Comparison of ENCODE assay signal across 16 cellular contexts in genomic region chr13:53783466-53783865, GRCh38.
DNase-seq lines count a peak whose midpoint lies in the region; ATAC-seq and TF ChIP-seq lines count a peak whose summit lies in the region.
"Had no signal": no experiment of that assay in that cellular context is flagged by ENCODE, and none has a peak within 500 bp of the region (broad histone marks: within the 10 kb centered on the region; RNA-seq: fewer than 3 reads in every experiment).

No MANE protein-coding gene starts in this region.

- intact Hi-C loops in posterior vena cava (cut with DNase I) = no loop called here

- H3K36me3 Mint-ChIP-seq in GM23338 (ENCODE audit: low read depth) = 0 out of 3 replicates have a peak, but pooled peaks cover 4% of the 10 kb centered on the region
- no peaks in the 10 kb centered on the region for H3K36me3 Mint-ChIP-seq in brain
- H3K36me3 Mint-ChIP-seq: natural killer cell treated with Interleukin-12 subunit alpha and Interleukin-12 subunit beta and Interleukin-15 and Interleukin-18, amount 100 ng/mL, for 72 hours had no signal

- H3K4me3 Mint-ChIP-seq in GM23338 (no peak overlapping the region), brain (peak overlapping the region in 4 of 5 experiments; percentile 25 to 33 (median 29))
- H3K4me3 Mint-ChIP-seq: B cell; natural killer cell treated with Interleukin-12 subunit alpha and Interleukin-12 subunit beta and Interleukin-15 and Interleukin-18, amount 100 ng/mL, for 72 hours had no signal

- no peak overlapping the region for H3K27ac ChIP-seq in GM23338 (ENCODE audit: low read depth)
- H3K27ac ChIP-seq: KMS-11, Peyer's patch, suprapubic skin had no signal

- ATAC-seq in GM23338 = peak; percentile 18; the same call in 2 of the 3 replicates
- ATAC-seq: natural killer cell treated with Interleukin-12 subunit alpha and Interleukin-12 subunit beta and Interleukin-15 and Interleukin-18, amount 100 ng/mL, for 72 hours had no signal

- no peak overlapping the region for H2AFZ ChIP-seq in GM23338

- TF ChIP-seq CTCF in GM23338 (conservative IDR thresholded peaks at IDR 0.05; ENCODE audit: low read depth in 2 of 2) (no peak), brain (conservative IDR thresholded peaks at IDR 0.05) (no peak)

- no peaks in the 10 kb centered on the region for H4K20me1 ChIP-seq in GM23338 (replicated peaks; ENCODE audit: insufficient read depth)

- H3K27me3 Mint-ChIP-seq in GM23338 (ENCODE audit: insufficient read depth, low read depth, poor library complexity) = no peaks in the 10 kb centered on the region
- H3K27me3 Mint-ChIP-seq in brain = peaks cover 6% of the 10 kb centered on the region
- H3K27me3 Mint-ChIP-seq: B cell; natural killer cell treated with Interleukin-12 subunit alpha and Interleukin-12 subunit beta and Interleukin-15 and Interleukin-18, amount 100 ng/mL, for 72 hours had no signal

- no peak overlapping the region for H3K27ac Mint-ChIP-seq in GM23338
- peak overlapping the region; percentile 17 to 84 (median 46) for H3K27ac Mint-ChIP-seq in brain
- H3K27ac Mint-ChIP-seq: B cell; natural killer cell treated with Interleukin-12 subunit alpha and Interleukin-12 subunit beta and Interleukin-15 and Interleukin-18, amount 100 ng/mL, for 72 hours had no signal

- DNase-seq in GM23338 (ENCODE audit: low spot score) (no peak), NCI-H2171 (lab: John Stamatoyannopoulos, UW) (peak; percentile 53), posterior vena cava (ENCODE audit: low spot score) (peak; percentile 71), T1000 (lab: John Stamatoyannopoulos, UW) (no peak), NCI-H1930 (lab: John Stamatoyannopoulos, UW) (no peak), mucosa of gallbladder (ENCODE audit: low spot score) (no peak)
- DNase-seq: NCI-H1694 treated with DMSO at 0.1 percent for 48 hours; Peyer's patch; right cardiac atrium; stimulated activated CD4-positive, alpha-beta T cell treated with anti-CD3 and anti-CD28 coated beads, Interleukin-1b, Interleukin-23, amount 100 ng/mL, for 48 hours had no signal

- H3K79me2 ChIP-seq in GM23338 (replicated peaks; ENCODE audit: insufficient read depth) = no peaks in the 10 kb centered on the region

- H3K4me1 Mint-ChIP-seq in GM23338 (peaks cover 31% of the 10 kb centered on the region), brain (peaks cover 34% of the 10 kb centered on the region)

- H3K4me2 ChIP-seq in GM23338 = no peak overlapping the region

- no peak overlapping the region for H3K4me3 ChIP-seq in GM23338
- H3K4me3 ChIP-seq: lung, Peyer's patch, suprapubic skin had no signal

- no peaks in the 10 kb centered on the region for H3K9me2 ChIP-seq in GM23338 (ENCODE audit: insufficient read depth)

- no peaks in the 10 kb centered on the region for H3K27me3 ChIP-seq in GM23338 (ENCODE audit: insufficient read depth)
- H3K27me3 ChIP-seq: Peyer's patch had no signal

- H3K9me3 Mint-ChIP-seq in GM23338 = no peaks in the 10 kb centered on the region
- H3K9me3 Mint-ChIP-seq in brain = peaks cover 0 to 7% (median 3%) of the 10 kb centered on the region in 5 experiments

- H3F3A ChIP-seq in GM23338 (replicated peaks; ENCODE audit: low read depth) = no peaks in the 10 kb centered on the region

- H3K36me3 ChIP-seq in GM23338 (ENCODE audit: insufficient read depth) = no peaks in the 10 kb centered on the region
- H3K36me3 ChIP-seq: Peyer's patch, suprapubic skin had no signal

- H3K4me1 ChIP-seq in GM23338 (ENCODE audit: insufficient read depth) = peaks cover 16% of the 10 kb centered on the region
- H3K4me1 ChIP-seq: Peyer's patch, suprapubic skin had no signal

TF ChIP-seq in GM23338, 12 proteins besides CTCF, POLR2A, EP300 and RAD21 (continues in another document):
- no peak for TF ChIP-seq ZNF114 (CRISPR knock-in tag; IDR thresholded peaks at IDR 0.05)
- no peak for TF ChIP-seq CREB1 (CRISPR knock-in tag; IDR thresholded peaks at IDR 0.05; ENCODE audit: low read depth)
- TF ChIP-seq STAT1 (IDR thresholded peaks at IDR 0.05; ENCODE audit: unreplicated experiment) = no peak
- no peak for TF ChIP-seq EZH2 (IDR thresholded peaks at IDR 0.05; ENCODE audit: low read depth, unreplicated experiment)
- TF ChIP-seq NANOG (IDR thresholded peaks at IDR 0.05; ENCODE audit: borderline replicate concordance) = no peak
- no peak for TF ChIP-seq ZNF331 (CRISPR knock-in tag; IDR thresholded peaks at IDR 0.05; ENCODE audit: low read depth)
- no peak for TF ChIP-seq REST (IDR thresholded peaks at IDR 0.05; ENCODE audit: unreplicated experiment)
- no peak for TF ChIP-seq POLR2AphosphoS5 (IDR thresholded peaks at IDR 0.05; ENCODE audit: low read depth)
- TF ChIP-seq ETS1 (IDR thresholded peaks at IDR 0.05) = no peak

Comparison
In these comparisons a context has a peak if more than half of its experiments do, and no peak if none do; other contexts are left out.
1. DNase-seq: peak in NCI-H2171 (single experiment) and posterior vena cava (single experiment); none in GM23338 (single experiment), T1000 (single experiment), NCI-H1930 (0 of 2) and mucosa of gallbladder (single experiment).